Comparison of ENCODE assay signal across 1 cellular context in genomic region chr14:102066041-102066451, GRCh38.
TF ChIP-seq lines count a peak whose summit lies in the region.

No MANE protein-coding gene starts in this region.

TF ChIP-seq in GM12878, 131 proteins besides CTCF, POLR2A, EP300 and RAD21 (continued from another document):
- TF ChIP-seq ELK1 (IDR thresholded peaks at IDR 0.05; ENCODE audit: low read depth, low read length) (no peak), HDAC2 (IDR thresholded peaks at IDR 0.05) (no peak), BRCA1 (IDR thresholded peaks at IDR 0.05; ENCODE audit: low read depth, low read length) (no peak), ASH2L (IDR thresholded peaks at IDR 0.05; ENCODE audit: borderline replicate concordance, low read depth) (no peak), NR2C2 (IDR thresholded peaks at IDR 0.05; ENCODE audit: borderline replicate concordance, control insufficient read depth, insufficient read length, low read depth) (no peak), USF1 (IDR thresholded peaks at IDR 0.05; ENCODE audit: borderline replicate concordance, extremely low read length, insufficient read depth, low read depth, low read length) (no peak), SUPT20H (IDR thresholded peaks at IDR 0.05; ENCODE audit: borderline replicate concordance, control insufficient read depth, low read depth, low read length) (no peak), SMAD1 (IDR thresholded peaks at IDR 0.05; ENCODE audit: low read depth, partially characterized antibody) (no peak), WRNIP1 (IDR thresholded peaks at IDR 0.05; ENCODE audit: borderline replicate concordance, low read depth, low read length) (no peak), BCL3 (IDR thresholded peaks at IDR 0.05; ENCODE audit: borderline replicate concordance, insufficient read depth, low read depth, low read length, poor library complexity, severe bottlenecking) (no peak)
